In genomic region chr5:217860-218456, GRCh38 we compare ENCODE assay signal across 8 cellular contexts. TPM values are rescaled to one million over a fixed set of nuclear protein-coding genes. Genes with fewer than 3 reads are reported as not detected.
DNase-seq lines count a peak whose midpoint lies in the region; ATAC-seq and TF ChIP-seq lines count a peak whose summit lies in the region.

A gene with protein sequence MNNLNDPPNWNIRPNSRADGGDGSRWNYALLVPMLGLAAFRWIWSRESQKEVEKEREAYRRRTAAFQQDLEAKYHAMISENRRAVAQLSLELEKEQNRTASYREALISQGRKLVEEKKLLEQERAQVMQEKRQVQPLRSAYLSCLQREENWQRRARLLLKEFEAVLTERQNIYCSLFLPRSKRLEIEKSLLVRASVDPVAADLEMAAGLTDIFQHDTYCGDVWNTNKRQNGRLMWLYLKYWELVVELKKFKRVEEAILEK (minus strand): TSS chr5:218153. CDS start chr5:216849, 1,304 bp downstream.
Gene SDHA, plus strand, starts transcription at chr5:218320. Its CDS starts 36 bp downstream, at chr5:218356.

- H3K27me3 ChIP-seq in right atrium auricular region (no peaks in the 10 kb centered on the region), prostate gland (replicated peaks; ENCODE audit: insufficient read depth) (no peaks in the 10 kb centered on the region)

- peaks cover 0 to 27% of the 10 kb centered on the region in 2 donors for H3K4me1 ChIP-seq in right atrium auricular region
- H3K4me1 ChIP-seq in prostate gland (replicated peaks) = no peaks in the 10 kb centered on the region

- intact Hi-C loops in prostate gland (cut with DNase I) = no loop called here

- TF ChIP-seq CTCF in right atrium auricular region (IDR thresholded peaks at IDR 0.05) = peak in 1 of 2 donors; percentile 68
- TF ChIP-seq CTCF in prostate gland (IDR thresholded peaks at IDR 0.05) = peak in 3 of 4 experiments; percentile 45 to 59 (median 56)

- H3K27ac ChIP-seq in right atrium auricular region (peak within 1 kb of the TSS; percentile 97 to 98), prostate gland (peak within 1 kb of the TSS; percentile 81 to 87)

- ATAC-seq in GM18498 (IDR thresholded peaks at IDR 0.05; ENCODE audit: unreplicated experiment) (peak; percentile 74), HG02885 (IDR thresholded peaks at IDR 0.05; ENCODE audit: poor library complexity, unreplicated experiment) (peak; percentile 79)

- H3K9me3 ChIP-seq in right atrium auricular region (no peaks in the 10 kb centered on the region), prostate gland (no peaks in the 10 kb centered on the region)

- H3K36me3 ChIP-seq in right atrium auricular region (peaks cover 11% of the 10 kb centered on the region), prostate gland (no peaks in the 10 kb centered on the region)

- peak; percentile 94 for DNase-seq in NCI-H1694 (lab: John Stamatoyannopoulos, UW)
- peak; percentile 97 to 100 (median 98) for DNase-seq in T-helper 1 cell
- peak; percentile 41 to 97 (median 87) for DNase-seq in amygdala (lab: John Stamatoyannopoulos, UW)
- peak; percentile 94 for DNase-seq in right atrium auricular region (ENCODE audit: low spot score)
- DNase-seq in prostate gland (ENCODE audit: low spot score) = peak; percentile 94
- DNase-seq in ureter (ENCODE audit: low spot score) = peak; percentile 96

- TF ChIP-seq POLR2A in prostate gland (IDR thresholded peaks at IDR 0.05) = peak; percentile 94

- WGBS in prostate gland = under 1% methylated on average over 24 of the region's 69 CpGs

- peak within 1 kb of the TSS; percentile 95 to 99 for H3K4me3 ChIP-seq in right atrium auricular region
- H3K4me3 ChIP-seq in prostate gland = peak within 1 kb of the TSS; percentile 98 to 100

RNA-seq across cellular contexts. Expression of the first gene that starts in this region (rescaled TPM):
- 1 to 10 TPM; 5.6 to 7.1 TPM for total RNA-seq in right atrium auricular region
- total RNA-seq in prostate gland = 1 to 10 TPM; 4.7 to 5.2 TPM
- total RNA-seq in ureter = 3.6 TPM

RNA-seq across cellular contexts. Expression of gene SDHA, which starts in this region (rescaled TPM):
- total RNA-seq in right atrium auricular region (100 to 1,000 TPM; 242 to 366 TPM), prostate gland (10 to 100 TPM; 66.7 to 99.1 TPM), ureter (98.2 TPM)

Comparison
In these comparisons a context has a peak if more than half of its experiments do, and no peak if none do; other contexts are left out.
1. Peak in every context shown above with its lines: DNase-seq, ATAC-seq, H3K4me3 ChIP-seq and H3K27ac ChIP-seq.